In genomic region chr16:28905800-28906372, GRCh38 we compare ENCODE assay signal across 1 cellular context.
TF ChIP-seq lines count a peak whose summit lies in the region.

No MANE protein-coding gene starts in this region.

TF ChIP-seq in HepG2, 621 proteins besides CTCF, POLR2A, EP300 and RAD21:
- TF ChIP-seq ZNF251 (CRISPR knock-in tag; IDR thresholded peaks at IDR 0.05) (no peak), SSRP1 (CRISPR knock-in tag; IDR thresholded peaks at IDR 0.05) (no peak), REPIN1 (CRISPR knock-in tag; IDR thresholded peaks at IDR 0.05; ENCODE audit: borderline replicate concordance, low read depth) (no peak), ZNF180 (CRISPR knock-in tag; IDR thresholded peaks at IDR 0.05; ENCODE audit: borderline replicate concordance, low read depth) (no peak), JARID2 (CRISPR knock-in tag; IDR thresholded peaks at IDR 0.05; ENCODE audit: insufficient replicate concordance) (no peak), KDM2A (CRISPR knock-in tag; IDR thresholded peaks at IDR 0.05; ENCODE audit: borderline replicate concordance, low read depth) (0 out of 2 replicates have a peak, but pooled peaks have one; percentile 18), TFDP2 (CRISPR knock-in tag; IDR thresholded peaks at IDR 0.05) (no peak), TARDBP (CRISPR knock-in tag; IDR thresholded peaks at IDR 0.05) (no peak), ZBTB33 (CRISPR knock-in tag; IDR thresholded peaks at IDR 0.05) (peak; percentile 56; the same call in 1 of the 2 replicates), ZBTB44 (CRISPR knock-in tag; IDR thresholded peaks at IDR 0.05) (no peak), ATF5 (CRISPR knock-in tag; IDR thresholded peaks at IDR 0.05; ENCODE audit: low read depth) (no peak), ZBTB38 (CRISPR knock-in tag; IDR thresholded peaks at IDR 0.05) (peak; percentile 92), ZMAT3 (CRISPR knock-in tag; conservative IDR thresholded peaks at IDR 0.05) (no peak), TBX2 (CRISPR knock-in tag; IDR thresholded peaks at IDR 0.05; ENCODE audit: borderline replicate concordance) (no peak), ZNF337 (CRISPR knock-in tag; IDR thresholded peaks at IDR 0.05; ENCODE audit: borderline replicate concordance, low read depth) (no peak), HCFC1 (IDR thresholded peaks at IDR 0.05; ENCODE audit: low read depth, low read length) (no peak), TFAP4 (IDR thresholded peaks at IDR 0.05; ENCODE audit: borderline replicate concordance, low read depth) (no peak), ZFP36 (IDR thresholded peaks at IDR 0.05; ENCODE audit: borderline replicate concordance, low read depth, low read length, partially characterized antibody) (no peak), NFRKB (IDR thresholded peaks at IDR 0.05) (no peak), DPF2 (CRISPR knock-in tag; IDR thresholded peaks at IDR 0.05; ENCODE audit: borderline replicate concordance, low read depth) (no peak), ZNF34 (CRISPR knock-in tag; IDR thresholded peaks at IDR 0.05; ENCODE audit: borderline replicate concordance) (no peak), ZNF619 (CRISPR knock-in tag; IDR thresholded peaks at IDR 0.05) (no peak), PCBP1 (IDR thresholded peaks at IDR 0.05; ENCODE audit: borderline replicate concordance, low read depth, low read length) (0 out of 2 replicates have a peak, but pooled peaks have one; percentile 30), ZNF609 (CRISPR knock-in tag; IDR thresholded peaks at IDR 0.05; ENCODE audit: borderline replicate concordance) (no peak), ZSCAN21 (CRISPR knock-in tag; IDR thresholded peaks at IDR 0.05; ENCODE audit: borderline replicate concordance) (no peak), ZNF672 (CRISPR knock-in tag; IDR thresholded peaks at IDR 0.05) (0 out of 2 replicates have a peak, but pooled peaks have one; percentile 40), ZSCAN31 (CRISPR knock-in tag; IDR thresholded peaks at IDR 0.05; ENCODE audit: low read depth) (no peak), ZNF24 (IDR thresholded peaks at IDR 0.05) (no peak), ZMYM2 (CRISPR knock-in tag; IDR thresholded peaks at IDR 0.05) (no peak), ZNF432 (CRISPR knock-in tag; IDR thresholded peaks at IDR 0.05; ENCODE audit: borderline replicate concordance) (no peak), ZNF556 (CRISPR knock-in tag; IDR thresholded peaks at IDR 0.05; ENCODE audit: borderline replicate concordance) (no peak), DR1 (CRISPR knock-in tag; IDR thresholded peaks at IDR 0.05) (no peak), MTF2 (CRISPR knock-in tag; IDR thresholded peaks at IDR 0.05; ENCODE audit: borderline replicate concordance) (no peak), AGO2 (optimal IDR thresholded peaks at IDR 0.05; ENCODE audit: low read depth, low read length) (peak; percentile 71), ZNF687 (CRISPR knock-in tag; IDR thresholded peaks at IDR 0.05) (peak; percentile 45; the same call in 1 of the 2 replicates), ERF (CRISPR knock-in tag; IDR thresholded peaks at IDR 0.05) (no peak), ZBTB4 (CRISPR knock-in tag; IDR thresholded peaks at IDR 0.05; ENCODE audit: borderline replicate concordance) (no peak), ZNF749 (CRISPR knock-in tag; IDR thresholded peaks at IDR 0.05; ENCODE audit: borderline replicate concordance) (no peak)
